ENCODE assay signal across 24 cellular contexts in the genomic region with DNA sequence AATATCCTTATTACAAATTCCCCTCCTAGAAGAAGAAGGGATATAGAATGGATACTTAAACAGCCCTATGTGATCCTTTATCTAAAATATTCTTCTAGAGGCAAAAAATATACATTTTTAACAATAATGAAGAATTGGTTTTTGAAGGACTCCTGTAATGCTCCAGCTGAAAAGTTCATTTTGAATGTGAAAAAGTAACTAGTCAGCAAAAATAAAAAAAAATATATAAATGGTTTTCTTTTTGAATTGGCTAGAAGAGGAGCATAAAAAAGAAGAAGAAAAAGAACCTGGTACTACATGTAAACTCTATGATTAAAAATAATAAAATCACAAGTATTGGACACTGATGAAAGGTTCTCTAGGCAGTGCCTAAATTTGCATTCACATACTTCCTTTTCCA.
"Had no signal": no experiment of that assay in that cellular context is flagged by ENCODE, and none has a peak within 500 bp of the region (broad histone marks: within the 10 kb centered on the region; RNA-seq: fewer than 3 reads in every experiment).

No MANE protein-coding gene starts in this region.

- H3K27ac ChIP-seq: coronary artery, epithelial cell of prostate, esophagus squamous epithelium, gastrocnemius medialis, heart right ventricle, left lung, lower lobe of right lung had no signal

- DNase-seq: effector CD8-positive, alpha-beta T cell; effector memory CD8-positive, alpha-beta T cell; endodermal cell; erythroblast; esophagus squamous epithelium; foreskin fibroblast; foreskin melanocyte; gastrocnemius medialis; glutamatergic neuron; head of caudate nucleus; heart right ventricle; hippocampal formation; left cardiac atrium; left lung; left ventricle myocardium superior; lower lobe of right lung; mucosa of descending colon had no signal

- ATAC-seq: effector memory CD8-positive, alpha-beta T cell; esophagus mucosa; gastrocnemius medialis; heart right ventricle; left cardiac atrium; left lung; left ventricle myocardium superior; lower lobe of right lung; mucosa of descending colon had no signal

- H3K4me1 ChIP-seq: esophagus squamous epithelium, gastrocnemius medialis, heart right ventricle, left lung, lower lobe of right lung had no signal

- H3K9me3 ChIP-seq: esophagus squamous epithelium, gastrocnemius medialis, left lung, lower lobe of right lung had no signal

- H3K4me3 ChIP-seq: coronary artery, esophagus squamous epithelium, gastrocnemius medialis, heart right ventricle, left lung, lower lobe of right lung, mucosa of descending colon had no signal

- H3K27me3 ChIP-seq: esophagus squamous epithelium, gastrocnemius medialis, heart right ventricle, left lung had no signal

- FAIRE-seq: colon, endometrium, islet of Langerhans, keratinocyte had no signal

- H3K36me3 ChIP-seq: esophagus squamous epithelium, gastrocnemius medialis, heart right ventricle, left lung, lower lobe of right lung had no signal
